ENCODE assay signal across 9 cellular contexts in the genomic region with DNA sequence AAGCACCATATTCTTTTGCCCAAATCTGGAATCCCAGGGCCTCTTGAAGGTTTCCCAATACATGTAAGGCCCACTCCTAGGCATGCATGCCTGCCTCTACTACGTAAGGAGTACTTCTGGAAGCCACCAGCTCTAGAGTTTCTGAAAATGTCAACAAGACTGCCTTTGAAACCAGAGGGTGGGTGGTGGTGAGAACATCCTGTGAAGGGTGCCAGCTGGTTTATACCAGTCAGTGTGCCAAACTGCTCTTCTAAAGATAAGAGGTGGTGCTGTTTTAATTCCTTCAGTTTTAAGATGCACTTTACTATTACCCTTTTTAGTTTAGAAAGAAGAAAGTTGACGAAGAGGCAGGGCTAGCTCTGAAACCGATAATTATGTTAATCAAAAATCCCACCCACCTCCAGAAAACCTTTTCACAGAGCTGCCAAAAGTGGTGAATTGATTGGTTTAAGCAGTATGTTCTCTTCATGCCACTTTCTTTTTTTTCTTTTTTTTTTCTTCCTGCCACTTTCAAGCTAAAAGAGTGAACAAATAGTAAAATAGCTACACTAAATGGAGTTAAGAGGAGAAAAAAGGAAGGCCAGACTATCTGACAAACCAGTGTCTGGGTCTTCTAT. TPM values are rescaled to one million over a fixed set of nuclear protein-coding genes. Genes with fewer than 3 reads are reported as not detected.
DNase-seq lines count a peak whose midpoint lies in the region; ATAC-seq and TF ChIP-seq lines count a peak whose summit lies in the region.
"Had no signal": no experiment of that assay in that cellular context is flagged by ENCODE, and none has a peak within 500 bp of the region (broad histone marks: within the 10 kb centered on the region; RNA-seq: fewer than 3 reads in every experiment).

No MANE protein-coding gene starts in this region.

- H3K4me1 ChIP-seq in GM23248 (ENCODE audit: insufficient read depth) (peaks cover 12% of the 10 kb centered on the region; the same call in 1 of the 2 replicates), HAP-1 (no peaks in the 10 kb centered on the region)

- no peak overlapping the region for H3K4me3 ChIP-seq in GM23248
- no peak overlapping the region for H3K4me3 ChIP-seq in fibroblast of pulmonary artery (replicated peaks; ENCODE audit: low read depth, low read length)
- H3K4me3 ChIP-seq in HAP-1 = no peak overlapping the region

- peak overlapping the region; percentile 91 for H3K27ac Mint-ChIP-seq in stimulated activated effector memory CD8-positive, alpha-beta T cell treated with anti-CD3 and anti-CD28 coated beads, Interleukin-12 subunit alpha, Interleukin-12 subunit beta, amount 100 ng/mL, for 72 hours

- H3K36me3 Mint-ChIP-seq in stimulated activated effector memory CD8-positive, alpha-beta T cell treated with anti-CD3 and anti-CD28 coated beads, Interleukin-12 subunit alpha, Interleukin-12 subunit beta, amount 100 ng/mL, for 72 hours = no peaks in the 10 kb centered on the region

- H3K9me3 ChIP-seq in GM23248 (ENCODE audit: low read depth) (no peaks in the 10 kb centered on the region), HAP-1 (no peaks in the 10 kb centered on the region)

- no peaks in the 10 kb centered on the region for H3K27me3 ChIP-seq in GM23248 (replicated peaks; ENCODE audit: insufficient read depth)
- no peaks in the 10 kb centered on the region for H3K27me3 ChIP-seq in HAP-1 (ENCODE audit: low read depth)

- H3F3A ChIP-seq in GM23248 (ENCODE audit: insufficient read depth) = no peaks in the 10 kb centered on the region

- no peak overlapping the region for H3K27ac ChIP-seq in GM23248

- peak; percentile 91 for ATAC-seq in stimulated activated effector memory CD8-positive, alpha-beta T cell treated with anti-CD3 and anti-CD28 coated beads, Interleukin-12 subunit alpha, Interleukin-12 subunit beta, amount 100 ng/mL, for 72 hours
- ATAC-seq in HG03025 (IDR thresholded peaks at IDR 0.05; ENCODE audit: low FRiP score, unreplicated experiment) (no peak), GM19452 (IDR thresholded peaks at IDR 0.05; ENCODE audit: unreplicated experiment) (no peak)

- no peak overlapping the region for H3K9ac ChIP-seq in GM23248

- 74 to 79% methylated on average over 3 of the region's 3 CpGs for WGBS in GM23248 (ENCODE audit: low coverage in 1 of 2, low lambda C conversion rate in 2 of 2, missing lambda C conversion rate in 2 of 2), 2 experiments

- TF ChIP-seq CTCF in fibroblast of pulmonary artery (IDR thresholded peaks at IDR 0.05; ENCODE audit: low read length, missing control alignments) = no peak

- H3K79me2 ChIP-seq in GM23248 (ENCODE audit: insufficient read depth) = no peaks in the 10 kb centered on the region

- in situ Hi-C loops in GM23248 (cut with MboI) = no loop called here
- in situ Hi-C loops in HAP-1 (cut with MboI; ENCODE audit: low sequenced_read_pairs) = no loop called here

- no peaks in the 10 kb centered on the region for H3K9me2 ChIP-seq in GM23248 (ENCODE audit: insufficient read depth)

- H4K20me1 ChIP-seq in GM23248 (ENCODE audit: insufficient read depth) = no peaks in the 10 kb centered on the region

- no peak overlapping the region for H2AFZ ChIP-seq in GM23248

- H3K36me3 ChIP-seq in GM23248 (ENCODE audit: low read depth) = no peaks in the 10 kb centered on the region
- no peaks in the 10 kb centered on the region for H3K36me3 ChIP-seq in HAP-1 (replicated peaks)

- H3K4me1 Mint-ChIP-seq in stimulated activated effector memory CD8-positive, alpha-beta T cell treated with anti-CD3 and anti-CD28 coated beads, Interleukin-12 subunit alpha, Interleukin-12 subunit beta, amount 100 ng/mL, for 72 hours = peaks cover 23% of the 10 kb centered on the region

- DNase-seq in GM23248 (peak; percentile 13), fibroblast of pulmonary artery (ENCODE audit: low read depth) (peak; percentile 44), HAP-1 (ENCODE audit: low spot score in 2 of 2) (no peak), SKM-1 treated with dmso at 0.1 percent for 144 hours (lab: John Stamatoyannopoulos, UW; ENCODE audit: unreplicated experiment) (no peak)
- DNase-seq in activated CD4-positive, alpha-beta T cell treated with anti-CD3 and anti-CD28 coated beads, Interleukin-2, amount 50 U/mL, for 1 hour = peak; percentile 28
- DNase-seq in stimulated activated effector memory CD8-positive, alpha-beta T cell treated with anti-CD3 and anti-CD28 coated beads, Interleukin-12 subunit alpha, Interleukin-12 subunit beta, amount 100 ng/mL, for 72 hours (ENCODE audit: low spot score in 2 of 2) = peak in 1 of 2 donors; percentile 58
- DNase-seq: SIG-M5 had no signal

- H3K4me2 ChIP-seq in GM23248 (ENCODE audit: unreplicated experiment) = no peak overlapping the region

- H3K9me3 Mint-ChIP-seq in stimulated activated effector memory CD8-positive, alpha-beta T cell treated with anti-CD3 and anti-CD28 coated beads, Interleukin-12 subunit alpha, Interleukin-12 subunit beta, amount 100 ng/mL, for 72 hours = no peaks in the 10 kb centered on the region

- peak overlapping the region; percentile 52 for H3K4me3 Mint-ChIP-seq in stimulated activated effector memory CD8-positive, alpha-beta T cell treated with anti-CD3 and anti-CD28 coated beads, Interleukin-12 subunit alpha, Interleukin-12 subunit beta, amount 100 ng/mL, for 72 hours

RNA-seq across cellular contexts. Expression of gene WDR89, which starts 8.8 kb away (rescaled TPM):
- total RNA-seq in GM23248 (2014; rRNA removed; shearing (Covaris generic)) = 5.9 and 6.9 TPM in 2 replicates
- 7.0 and 8.5 TPM in 2 replicates for polyA plus RNA-seq in GM23248 (2016; fragmentation: Nextera tagmentation; extraction: Ambion mirVana)

Comparison
In these comparisons a context has a peak if more than half of its experiments do, and no peak if none do; other contexts are left out.
1. DNase-seq: peak in GM23248 (single experiment), activated CD4-positive, alpha-beta T cell treated with anti-CD3 and anti-CD28 coated beads, Interleukin-2, amount 50 U/mL, for 1 hour (single experiment) and fibroblast of pulmonary artery (single experiment); none in HAP-1 (0 of 2) and SKM-1 treated with dmso at 0.1 percent for 144 hours (single experiment).